In genomic region chr6:112149719-112150263, GRCh38 we compare ENCODE assay signal across 11 cellular contexts.
DNase-seq lines count a peak whose midpoint lies in the region; ATAC-seq, FAIRE-seq and TF ChIP-seq lines count a peak whose summit lies in the region.
"Had no signal": no experiment of that assay in that cellular context is flagged by ENCODE, and none has a peak within 500 bp of the region (broad histone marks: within the 10 kb centered on the region; RNA-seq: fewer than 3 reads in every experiment).

No MANE protein-coding gene starts in this region.

- H2BK15ac ChIP-seq in H1 (ENCODE audit: low read length) = no peak overlapping the region

- H4K8ac ChIP-seq in H1 (ENCODE audit: extremely low read depth, insufficient read depth, low read length) = no peak overlapping the region

- no peak overlapping the region for H3K18ac ChIP-seq in H1 (ENCODE audit: extremely low read depth, low read length)

- no peaks in the 10 kb centered on the region for H3K27me3 ChIP-seq in H1 (replicated peaks in 1 of 4; ENCODE audit: control insufficient read depth in 3 of 4, extremely low read depth in 1 of 4, insufficient read depth in 3 of 4, low read length in 3 of 4)
- H3K27me3 ChIP-seq in lower lobe of right lung (ENCODE audit: low read depth) = no peaks in the 10 kb centered on the region
- no peaks in the 10 kb centered on the region for H3K27me3 ChIP-seq in upper lobe of left lung
- no peaks in the 10 kb centered on the region for H3K27me3 ChIP-seq in small intestine (ENCODE audit: control insufficient read depth in 2 of 2, insufficient read depth in 2 of 2, low read length in 2 of 2)

- H3K79me2 ChIP-seq in H1 (ENCODE audit: control insufficient read depth in 1 of 2, insufficient read depth in 2 of 2, low read length in 2 of 2) = no peaks in the 10 kb centered on the region

- no peaks in the 10 kb centered on the region for H3K23me2 ChIP-seq in H1 (ENCODE audit: low read depth, low read length)

- no peak overlapping the region for H2AK5ac ChIP-seq in H1 (ENCODE audit: low read depth, low read length)

- no peaks in the 10 kb centered on the region for H3K79me1 ChIP-seq in H1 (ENCODE audit: low read depth, low read length)

- no peak overlapping the region for H3K14ac ChIP-seq in H1 (ENCODE audit: insufficient read length)

- no peaks in the 10 kb centered on the region for H3K9me3 ChIP-seq in H1 (ENCODE audit: insufficient read depth in 2 of 2, low read depth in 1 of 2, low read length in 1 of 2)
- no peaks in the 10 kb centered on the region for H3K9me3 ChIP-seq in lower lobe of right lung
- H3K9me3 ChIP-seq in upper lobe of left lung = no peaks in the 10 kb centered on the region
- no peaks in the 10 kb centered on the region for H3K9me3 ChIP-seq in small intestine (ENCODE audit: control insufficient read depth, low read depth)

- 0 out of 2 replicates have a peak overlapping the region, but pooled peaks have one; percentile 12 for H2AFZ ChIP-seq in H1 (ENCODE audit: low read length)

- no peaks in the 10 kb centered on the region for H3K36me3 ChIP-seq in H1 (ENCODE audit: control insufficient read depth in 2 of 4, insufficient read depth in 4 of 4, low read length in 3 of 4)
- H3K36me3 ChIP-seq in lower lobe of right lung = peaks cover 30% of the 10 kb centered on the region
- peaks cover 0 to 28% (median 0%) of the 10 kb centered on the region in 4 donors for H3K36me3 ChIP-seq in upper lobe of left lung
- H3K36me3 ChIP-seq in small intestine (ENCODE audit: control insufficient read depth in 2 of 2, insufficient read depth in 2 of 2, low read length in 2 of 2) = no peaks in the 10 kb centered on the region

- no peak overlapping the region for H2BK120ac ChIP-seq in H1 (replicated peaks; ENCODE audit: low read depth, low read length)

- no peak overlapping the region for H3K9ac ChIP-seq in H1 (replicated peaks in 1 of 4; ENCODE audit: extremely low read depth in 1 of 4, low read depth in 3 of 4, low read length in 3 of 4)

- TF ChIP-seq RAD21 in H1 (IDR thresholded peaks at IDR 0.05 in 1 of 2, conservative IDR thresholded peaks at IDR 0.05 in 1 of 2; ENCODE audit: low read depth in 2 of 2, low read length in 2 of 2) = no peak

- no peak overlapping the region for H3K27ac ChIP-seq in H1 (ENCODE audit: low read depth, low read length)
- H3K27ac ChIP-seq in lower lobe of right lung = peak overlapping the region; percentile 50
- H3K27ac ChIP-seq in upper lobe of left lung = peak overlapping the region; percentile 14 to 48 (median 36)
- peak overlapping the region in 1 of 2 donors; percentile 86 for H3K27ac ChIP-seq in small intestine (ENCODE audit: low read depth in 1 of 2, low read length in 1 of 2)

- H2BK5ac ChIP-seq in H1 (ENCODE audit: low read depth, low read length) = no peak overlapping the region

- POLR2A ChIA-PET in H1 (lab: Charles Lee; ENCODE audit: partially characterized antibody) = no interaction called here

- no peaks in the 10 kb centered on the region for H3K4me1 ChIP-seq in H1 (replicated peaks in 1 of 4; ENCODE audit: control insufficient read depth in 3 of 4, insufficient read depth in 4 of 4, low read length in 3 of 4)
- H3K4me1 ChIP-seq in lower lobe of right lung = no peaks in the 10 kb centered on the region
- no peaks in the 10 kb centered on the region for H3K4me1 ChIP-seq in upper lobe of left lung
- no peaks in the 10 kb centered on the region for H3K4me1 ChIP-seq in small intestine (ENCODE audit: control insufficient read depth in 2 of 2, insufficient read depth in 1 of 2, low read depth in 1 of 2, low read length in 1 of 2)

- H4K5ac ChIP-seq in H1 (ENCODE audit: insufficient read length, low read depth, low read length) = no peak overlapping the region

- TF ChIP-seq EP300 in H1 (IDR thresholded peaks at IDR 0.05; ENCODE audit: borderline replicate concordance in 1 of 2, low read depth in 2 of 2, low read length in 2 of 2) (no peak), upper lobe of left lung (IDR thresholded peaks at IDR 0.05) (no peak)

- H2BK12ac ChIP-seq in H1 (ENCODE audit: low read depth, low read length) = no peak overlapping the region

- H3K4me3 ChIP-seq in H1 (ENCODE audit: extremely low read depth in 1 of 4, insufficient read depth in 2 of 4, low read depth in 3 of 4, low read length in 4 of 4) (no peak overlapping the region), lower lobe of right lung (no peak overlapping the region), upper lobe of left lung (no peak overlapping the region), small intestine (ENCODE audit: low read depth in 1 of 2, low read length in 2 of 2) (no peak overlapping the region)

- intact Hi-C loops in lower lobe of right lung (cut with DNase I) (no loop called here), left colon (cut with DNase I, micrococcal nuclease) (no loop called here)

- H3K56ac ChIP-seq in H1 (replicated peaks; ENCODE audit: insufficient read length, low read depth, low read length) = no peak overlapping the region

- H4K91ac ChIP-seq in H1 (replicated peaks; ENCODE audit: insufficient read length, low read length) = no peak overlapping the region

- TF ChIP-seq CTCF in H1 (IDR thresholded peaks at IDR 0.05; ENCODE audit: control extremely low read depth in 1 of 3, insufficient read depth in 1 of 3, low read depth in 1 of 3, low read length in 3 of 3) (no peak), lower lobe of right lung (IDR thresholded peaks at IDR 0.05) (no peak), upper lobe of left lung (IDR thresholded peaks at IDR 0.05) (no peak)

- TF ChIP-seq POLR2A in H1 (IDR thresholded peaks at IDR 0.05; ENCODE audit: control extremely low read depth in 1 of 2, low read depth in 2 of 2, low read length in 2 of 2) (no peak), upper lobe of left lung (IDR thresholded peaks at IDR 0.05) (no peak)

- no peaks in the 10 kb centered on the region for H4K20me1 ChIP-seq in H1 (replicated peaks in 1 of 2; ENCODE audit: control insufficient read depth in 1 of 2, insufficient read depth in 2 of 2, low read length in 2 of 2)

- no peak overlapping the region for H3K4ac ChIP-seq in H1 (replicated peaks; ENCODE audit: insufficient read length, low read depth, low read length)

- H3K23ac ChIP-seq in H1 (ENCODE audit: insufficient read length) = no peak overlapping the region

- DNase-seq in NCI-H1694 treated with DMSO at 0.1 percent for 48 hours (lab: John Stamatoyannopoulos, UW) (peak; percentile 27), H1 (ENCODE audit: low read depth in 1 of 2, low spot score in 2 of 2) (no peak), lower lobe of right lung (no peak), upper lobe of left lung (no peak), HUDEP-2 (lab: John Stamatoyannopoulos, UW; ENCODE audit: unreplicated experiment in 76 of 76) (no peak), left colon (no peak), small intestine (no peak)
- DNase-seq: erythroblast, NCI-H1417 treated with DMSO at 0.1 percent for 48 hours, T1000 had no signal

- 84% methylated on average over 4 of the region's 4 CpGs; no CpG with 5 or more reads in 1 of the 2 experiments for WGBS in H1 (ENCODE audit: extremely low coverage in 1 of 2, insufficient coverage in 1 of 2, insufficient read length in 1 of 2, insufficient replicate concordance in 2 of 2, low coverage in 1 of 2, low lambda C conversion rate in 2 of 2, missing lambda C conversion rate in 1 of 2), 2 experiments
- 69 to 78% methylated on average over 4 of the region's 4 CpGs for WGBS in upper lobe of left lung, 2 donors
- 64 to 74% (median 68%) methylated on average over 4 of the region's 4 CpGs for WGBS in small intestine, 3 donors

- CTCF ChIA-PET in H1 (lab: Charles Lee; ENCODE audit: partially characterized antibody) = interaction anchor here (0.6 to 2.1 kb wide), 2 partner anchors 13 to 106 kb away, joined by 3 to 9 read pairs; no protein-coding TSS in a partner anchor

- ATAC-seq in lower lobe of right lung (peak; percentile 53 to 75), upper lobe of left lung (ENCODE audit: low FRiP score in 2 of 2) (peak; percentile 66 to 77), left colon (no peak), GM19463 (IDR thresholded peaks at IDR 0.05; ENCODE audit: unreplicated experiment) (no peak)

- H3K4me2 ChIP-seq in H1 (ENCODE audit: insufficient read depth in 1 of 2, low read depth in 2 of 2, low read length in 2 of 2) = no peak overlapping the region

- H2BK20ac ChIP-seq in H1 (ENCODE audit: low read length) = no peak overlapping the region

- FAIRE-seq in H1 (lab: Jason Lieb, UNC) (no peak), small intestine (lab: Jason Lieb, UNC) (no peak)

TF ChIP-seq in H1, 55 proteins besides CTCF, POLR2A, EP300 and RAD21 (continues in another document):
- TF ChIP-seq SIRT6 (IDR thresholded peaks at IDR 0.05; ENCODE audit: low read length) (no peak), CBX8 (IDR thresholded peaks at IDR 0.05; ENCODE audit: borderline replicate concordance, low read depth, low read length) (no peak), BCL11A (IDR thresholded peaks at IDR 0.05; ENCODE audit: low read depth in 2 of 2, low read length in 2 of 2) (no peak), POLR2AphosphoS5 (IDR thresholded peaks at IDR 0.05; ENCODE audit: low read depth, low read length) (no peak), POU5F1 (IDR thresholded peaks at IDR 0.05; ENCODE audit: low read depth, low read length) (no peak), ATF3 (IDR thresholded peaks at IDR 0.05; ENCODE audit: insufficient read depth, low read depth, low read length) (no peak), TBP (IDR thresholded peaks at IDR 0.05; ENCODE audit: low read depth, low read length) (no peak), SAP30 (IDR thresholded peaks at IDR 0.05; ENCODE audit: insufficient read depth, insufficient replicate concordance, low read length) (no peak), NRF1 (IDR thresholded peaks at IDR 0.05; ENCODE audit: low read depth, low read length) (no peak), BRCA1 (IDR thresholded peaks at IDR 0.05; ENCODE audit: low read depth, low read length) (no peak), EGR1 (IDR thresholded peaks at IDR 0.05; ENCODE audit: borderline replicate concordance, low read depth, low read length) (no peak), JUND (IDR thresholded peaks at IDR 0.05; ENCODE audit: low read length) (no peak), RFX5 (IDR thresholded peaks at IDR 0.05; ENCODE audit: borderline replicate concordance, low read depth, low read length) (no peak), SP4 (IDR thresholded peaks at IDR 0.05; ENCODE audit: low read length) (no peak)

Comparison
In these comparisons a context has a peak if more than half of its experiments do, and no peak if none do; other contexts are left out.
1. ATAC-seq: peak in lower lobe of right lung (2 of 2) and upper lobe of left lung (2 of 2); none in left colon (single experiment) and GM19463 (single experiment).